1 cellular context compared by ENCODE assay signal in the genomic region with DNA sequence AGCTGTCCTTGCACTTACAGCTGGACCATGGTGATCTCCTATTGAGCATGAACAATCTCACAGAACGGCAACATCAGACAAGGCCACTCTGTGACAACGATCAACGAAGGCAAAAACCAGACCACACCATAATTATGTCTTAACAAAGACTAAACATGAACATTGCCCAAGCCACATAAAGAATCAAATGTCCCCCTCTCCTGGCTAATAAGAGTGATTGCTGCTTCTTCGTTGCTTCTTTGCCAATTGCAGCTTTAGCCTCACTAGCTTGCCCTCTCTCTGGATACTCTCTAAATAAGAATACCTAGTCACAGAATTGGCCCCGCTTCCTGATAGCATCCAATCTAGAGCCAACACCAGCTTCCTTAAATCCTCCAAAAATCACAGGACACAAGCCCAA.
TF ChIP-seq lines count a peak whose summit lies in the region.

No MANE protein-coding gene starts in this region.

TF ChIP-seq in K562, 482 proteins besides CTCF, POLR2A, EP300 and RAD21 (continued from another document):
- TF ChIP-seq, protein P1, sequence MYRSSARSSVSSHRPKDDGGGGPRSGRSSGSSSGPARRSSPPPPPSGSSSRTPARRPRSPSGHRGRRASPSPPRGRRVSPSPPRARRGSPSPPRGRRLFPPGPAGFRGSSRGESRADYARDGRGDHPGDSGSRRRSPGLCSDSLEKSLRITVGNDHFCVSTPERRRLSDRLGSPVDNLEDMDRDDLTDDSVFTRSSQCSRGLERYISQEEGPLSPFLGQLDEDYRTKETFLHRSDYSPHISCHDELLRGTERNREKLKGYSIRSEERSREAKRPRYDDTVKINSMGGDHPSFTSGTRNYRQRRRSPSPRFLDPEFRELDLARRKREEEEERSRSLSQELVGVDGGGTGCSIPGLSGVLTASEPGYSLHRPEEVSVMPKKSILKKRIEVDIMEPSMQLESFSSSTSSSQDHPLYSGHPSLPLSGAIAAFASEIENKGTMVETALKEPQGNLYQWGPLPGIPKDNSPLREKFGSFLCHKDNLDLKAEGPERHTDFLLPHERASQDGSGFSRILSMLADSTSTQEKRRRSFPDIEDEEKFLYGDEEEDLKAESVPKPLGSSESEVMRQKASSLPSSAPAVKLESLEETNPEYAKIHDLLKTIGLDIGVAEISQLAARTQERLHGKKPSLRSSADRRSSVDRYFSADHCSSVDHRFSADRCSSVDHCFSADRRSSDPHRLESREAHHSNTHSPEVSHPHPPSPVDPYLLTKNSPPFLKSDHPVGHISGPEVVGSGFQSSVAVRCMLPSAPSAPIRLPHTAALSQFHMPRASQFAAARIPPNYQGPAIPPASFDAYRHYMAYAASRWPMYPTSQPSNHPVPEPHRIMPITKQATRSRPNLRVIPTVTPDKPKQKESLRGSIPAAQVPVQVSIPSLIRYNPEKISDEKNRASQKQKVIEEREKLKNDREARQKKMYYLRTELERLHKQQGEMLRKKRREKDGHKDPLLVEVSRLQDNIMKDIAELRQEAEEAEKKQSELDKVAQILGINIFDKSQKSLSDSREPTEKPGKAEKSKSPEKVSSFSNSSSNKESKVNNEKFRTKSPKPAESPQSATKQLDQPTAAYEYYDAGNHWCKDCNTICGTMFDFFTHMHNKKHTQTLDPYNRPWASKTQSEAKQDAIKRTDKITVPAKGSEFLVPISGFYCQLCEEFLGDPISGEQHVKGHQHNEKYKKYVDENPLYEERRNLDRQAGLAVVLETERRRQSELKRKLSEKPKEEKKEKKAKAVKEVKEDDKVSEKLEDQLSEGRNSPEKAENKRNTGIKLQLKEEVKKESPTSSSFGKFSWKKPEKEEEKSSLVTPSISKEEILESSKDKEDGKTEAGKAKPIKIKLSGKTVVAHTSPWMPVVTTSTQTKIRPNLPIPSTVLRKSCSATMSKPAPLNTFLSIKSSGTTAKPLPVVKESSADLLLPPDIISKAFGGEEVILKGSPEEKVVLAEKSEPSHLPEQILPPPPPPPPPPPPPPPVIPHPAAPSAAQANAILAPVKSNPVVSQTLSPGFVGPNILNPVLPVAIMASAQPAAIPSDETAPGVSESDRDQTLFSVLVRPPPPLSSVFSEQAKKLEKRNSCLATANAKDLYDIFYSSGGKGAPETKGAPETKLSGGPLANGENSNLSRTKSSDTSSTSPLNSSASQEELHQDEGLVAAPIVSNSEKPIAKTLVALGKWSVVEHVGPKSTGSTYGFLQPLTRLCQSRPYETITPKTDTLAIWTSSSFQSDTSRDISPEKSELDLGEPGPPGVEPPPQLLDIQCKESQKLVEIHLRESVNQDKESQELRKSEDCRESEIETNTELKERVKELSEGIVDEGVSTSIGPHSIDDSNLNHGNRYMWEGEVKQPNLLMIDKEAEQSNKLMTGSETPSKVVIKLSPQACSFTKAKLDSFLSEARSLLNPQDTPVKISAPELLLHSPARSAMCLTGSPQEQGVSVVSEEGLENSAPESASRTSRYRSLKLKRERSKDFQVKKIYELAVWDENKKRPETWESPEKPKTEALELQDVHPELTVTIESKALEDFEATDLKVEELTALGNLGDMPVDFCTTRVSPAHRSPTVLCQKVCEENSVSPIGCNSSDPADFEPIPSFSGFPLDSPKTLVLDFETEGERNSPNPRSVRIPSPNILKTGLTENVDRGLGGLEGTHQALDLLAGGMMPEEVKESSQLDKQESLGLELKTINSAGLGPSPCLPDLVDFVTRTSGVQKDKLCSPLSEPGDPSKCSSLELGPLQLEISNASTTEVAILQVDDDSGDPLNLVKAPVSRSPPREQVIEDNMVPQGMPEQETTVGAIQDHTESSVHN (IDR thresholded peaks at IDR 0.05; ENCODE audit: borderline replicate concordance in 1 of 2, low read depth in 1 of 2), result no peak
- TF ChIP-seq PCBP2 (IDR thresholded peaks at IDR 0.05; ENCODE audit: low read depth, low read length, poor library complexity, severe bottlenecking) (no peak), E2F3 (CRISPR knock-in tag; IDR thresholded peaks at IDR 0.05) (no peak), DIDO1 (tag; IDR thresholded peaks at IDR 0.05; ENCODE audit: low read depth) (no peak), XRCC5 (IDR thresholded peaks at IDR 0.05; ENCODE audit: low read depth, low read length) (no peak), PHB2 (IDR thresholded peaks at IDR 0.05; ENCODE audit: low read depth) (no peak), FUS (optimal IDR thresholded peaks at IDR 0.05; ENCODE audit: low read depth, low read length) (no peak)
- TF ChIP-seq, protein P2, sequence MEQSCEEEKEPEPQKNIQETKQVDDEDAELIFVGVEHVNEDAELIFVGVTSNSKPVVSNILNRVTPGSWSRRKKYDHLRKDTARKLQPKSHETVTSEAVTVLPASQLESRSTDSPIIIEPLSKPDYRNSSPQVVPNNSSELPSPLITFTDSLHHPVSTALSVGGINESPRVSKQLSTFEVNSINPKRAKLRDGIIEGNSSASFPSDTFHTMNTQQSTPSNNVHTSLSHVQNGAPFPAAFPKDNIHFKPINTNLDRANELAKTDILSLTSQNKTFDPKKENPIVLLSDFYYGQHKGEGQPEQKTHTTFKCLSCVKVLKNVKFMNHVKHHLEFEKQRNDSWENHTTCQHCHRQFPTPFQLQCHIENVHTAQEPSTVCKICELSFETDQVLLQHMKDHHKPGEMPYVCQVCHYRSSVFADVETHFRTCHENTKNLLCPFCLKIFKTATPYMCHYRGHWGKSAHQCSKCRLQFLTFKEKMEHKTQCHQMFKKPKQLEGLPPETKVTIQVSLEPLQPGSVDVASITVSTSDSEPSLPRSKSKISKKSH (CRISPR knock-in tag; IDR thresholded peaks at IDR 0.05), result no peak
TF ChIP-seq in K562: peak in this region for 0.
